In genomic region chr10:42783181-42783549, GRCh38 we compare ENCODE assay signal across 8 cellular contexts. TPM values are rescaled to one million over a fixed set of nuclear protein-coding genes. Genes with fewer than 3 reads are reported as not detected.
DNase-seq lines count a peak whose midpoint lies in the region; ATAC-seq and TF ChIP-seq lines count a peak whose summit lies in the region.

No MANE protein-coding gene starts in this region.

- no peak for TF ChIP-seq POLR2A in testis (IDR thresholded peaks at IDR 0.05)

- H3K27me3 ChIP-seq in SJSA1 (replicated peaks), result no peaks in the 10 kb centered on the region
- no peaks in the 10 kb centered on the region for H3K27me3 ChIP-seq in colonic mucosa
- H3K27me3 ChIP-seq in testis, result no peaks in the 10 kb centered on the region

- no peak for TF ChIP-seq CTCF in colonic mucosa (IDR thresholded peaks at IDR 0.05)
- TF ChIP-seq CTCF in testis (IDR thresholded peaks at IDR 0.05), result no peak

- H3K27ac ChIP-seq in SJSA1 (peak overlapping the region; percentile 82; the same call in 1 of the 2 replicates), colonic mucosa (peak overlapping the region; percentile 82), testis (peak overlapping the region; percentile 71 to 94)

- peak overlapping the region; percentile 64 for H3K4me3 ChIP-seq in SJSA1
- H3K4me3 ChIP-seq in colonic mucosa, result peak overlapping the region; percentile 72
- H3K4me3 ChIP-seq in testis, result peak overlapping the region; percentile 74 to 77

- 1 to 2% methylated on average over 11 of the region's 11 CpGs for WGBS in testis, 2 donors

- intact Hi-C loops in colonic mucosa (cut with DNase I), result no loop called here
- intact Hi-C loops in testis (cut with DNase I; ENCODE audit: low total_unique reads), result no loop called here

- peaks cover 23% of the 10 kb centered on the region for H3K36me3 ChIP-seq in SJSA1
- peaks cover 3% of the 10 kb centered on the region for H3K36me3 ChIP-seq in colonic mucosa
- H3K36me3 ChIP-seq in testis (ENCODE audit: low read depth, missing control alignments), result no peaks in the 10 kb centered on the region

- DNase-seq in ELR (ENCODE audit: low read depth) (peak; percentile 68), SJSA1 (ENCODE audit: low read depth in 1 of 2, low spot score in 2 of 2) (peak in 1 of 2 experiments; percentile 68), colonic mucosa (peak; percentile 31), lung microvascular endothelial cell (ENCODE audit: low read depth in 2 of 2) (peak; percentile 88 to 90), testis (peak; percentile 64), NK-92 (lab: John Stamatoyannopoulos, UW; ENCODE audit: unreplicated experiment) (no peak)

- ATAC-seq in HG03354 (IDR thresholded peaks at IDR 0.05; ENCODE audit: poor library complexity, severe bottlenecking, unreplicated experiment) (peak; percentile 1), HG02763 (IDR thresholded peaks at IDR 0.05; ENCODE audit: unreplicated experiment) (no peak)

- peak overlapping the region; percentile 86 to 89 for H3K9ac ChIP-seq in colonic mucosa (ENCODE audit: low read depth in 2 of 2, low read length in 2 of 2)

- H3K9me3 ChIP-seq in SJSA1 (replicated peaks) (no peaks in the 10 kb centered on the region), colonic mucosa (no peaks in the 10 kb centered on the region), testis (no peaks in the 10 kb centered on the region)

- peaks cover 8% of the 10 kb centered on the region for H3K4me1 ChIP-seq in SJSA1 (replicated peaks)
- peaks cover 4% of the 10 kb centered on the region for H3K4me1 ChIP-seq in colonic mucosa
- no peaks in the 10 kb centered on the region for H3K4me1 ChIP-seq in testis

RNA-seq across cellular contexts. Expression of gene BMS1, which starts 0.6 kb away (rescaled TPM):
- 30.1 and 35.6 TPM in 2 replicates for total RNA-seq in SJSA1 (2014; rRNA removed; shearing (Covaris generic))
- total RNA-seq in colonic mucosa (10 to 100 TPM; 11.4 to 14.6 TPM), lung microvascular endothelial cell (14.2 and 20.0 TPM in 2 replicates), testis (10 to 100 TPM; 23.5 to 25.5 TPM)
- polyA plus RNA-seq in testis (ENCODE audit: insufficient read depth, low read depth, low replicate concordance), result 14.9 TPM
